2 cellular contexts compared by ENCODE assay signal in the genomic region with DNA sequence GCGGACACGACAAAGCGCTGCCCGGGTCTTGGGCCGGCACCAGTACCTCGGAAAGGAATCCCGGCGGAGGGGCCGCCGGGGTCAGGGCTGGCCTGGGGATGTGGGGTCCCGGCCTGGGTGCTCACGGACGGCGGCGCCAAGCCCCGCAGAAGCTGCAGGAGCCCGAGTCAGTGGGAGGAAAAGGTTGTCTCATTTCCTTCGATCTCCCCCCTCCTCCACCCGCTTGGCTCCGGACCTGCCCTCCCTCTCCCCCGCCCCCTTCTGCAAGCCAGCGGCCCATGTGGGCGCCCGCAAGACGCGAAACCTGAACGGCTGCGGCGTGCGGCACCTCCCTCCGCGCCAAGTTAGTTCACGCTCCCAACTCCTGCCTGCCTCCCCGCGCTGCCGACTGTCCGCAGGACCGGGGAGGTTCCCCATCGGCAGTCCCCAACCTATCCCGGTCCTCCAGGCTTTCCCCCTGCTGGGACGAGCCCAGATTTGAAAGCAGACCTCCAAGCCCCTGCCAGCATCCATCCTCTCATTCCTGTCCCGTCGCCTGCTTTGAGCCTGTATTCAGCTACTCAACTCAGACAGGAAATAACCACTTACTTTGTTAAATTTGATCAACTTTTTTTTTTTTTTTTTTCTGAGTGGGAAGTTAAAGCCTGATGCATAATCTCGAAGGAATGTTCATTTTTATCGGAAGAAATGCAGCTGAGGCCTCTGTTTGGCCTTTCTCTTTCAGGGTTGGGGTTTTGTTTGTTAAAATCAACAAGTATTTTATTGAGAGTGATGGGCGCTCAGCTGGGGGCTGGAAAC.
A peak's percentile ranks its signal among the peaks of the same experiment; 100 is the strongest.
TF ChIP-seq lines count a peak whose summit lies in the region.

A gene with protein sequence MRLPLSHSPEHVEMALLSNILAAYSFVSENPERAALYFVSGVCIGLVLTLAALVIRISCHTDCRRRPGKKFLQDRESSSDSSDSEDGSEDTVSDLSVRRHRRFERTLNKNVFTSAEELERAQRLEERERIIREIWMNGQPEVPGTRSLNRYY (minus strand): TSS at position 172 of the 798 bp plus-strand sequence. CDS start 42,799 bp downstream, outside the sequence.

TF ChIP-seq in PFSK-1, 5 proteins besides CTCF, POLR2A, EP300 and RAD21:
- TF ChIP-seq, protein P1, sequence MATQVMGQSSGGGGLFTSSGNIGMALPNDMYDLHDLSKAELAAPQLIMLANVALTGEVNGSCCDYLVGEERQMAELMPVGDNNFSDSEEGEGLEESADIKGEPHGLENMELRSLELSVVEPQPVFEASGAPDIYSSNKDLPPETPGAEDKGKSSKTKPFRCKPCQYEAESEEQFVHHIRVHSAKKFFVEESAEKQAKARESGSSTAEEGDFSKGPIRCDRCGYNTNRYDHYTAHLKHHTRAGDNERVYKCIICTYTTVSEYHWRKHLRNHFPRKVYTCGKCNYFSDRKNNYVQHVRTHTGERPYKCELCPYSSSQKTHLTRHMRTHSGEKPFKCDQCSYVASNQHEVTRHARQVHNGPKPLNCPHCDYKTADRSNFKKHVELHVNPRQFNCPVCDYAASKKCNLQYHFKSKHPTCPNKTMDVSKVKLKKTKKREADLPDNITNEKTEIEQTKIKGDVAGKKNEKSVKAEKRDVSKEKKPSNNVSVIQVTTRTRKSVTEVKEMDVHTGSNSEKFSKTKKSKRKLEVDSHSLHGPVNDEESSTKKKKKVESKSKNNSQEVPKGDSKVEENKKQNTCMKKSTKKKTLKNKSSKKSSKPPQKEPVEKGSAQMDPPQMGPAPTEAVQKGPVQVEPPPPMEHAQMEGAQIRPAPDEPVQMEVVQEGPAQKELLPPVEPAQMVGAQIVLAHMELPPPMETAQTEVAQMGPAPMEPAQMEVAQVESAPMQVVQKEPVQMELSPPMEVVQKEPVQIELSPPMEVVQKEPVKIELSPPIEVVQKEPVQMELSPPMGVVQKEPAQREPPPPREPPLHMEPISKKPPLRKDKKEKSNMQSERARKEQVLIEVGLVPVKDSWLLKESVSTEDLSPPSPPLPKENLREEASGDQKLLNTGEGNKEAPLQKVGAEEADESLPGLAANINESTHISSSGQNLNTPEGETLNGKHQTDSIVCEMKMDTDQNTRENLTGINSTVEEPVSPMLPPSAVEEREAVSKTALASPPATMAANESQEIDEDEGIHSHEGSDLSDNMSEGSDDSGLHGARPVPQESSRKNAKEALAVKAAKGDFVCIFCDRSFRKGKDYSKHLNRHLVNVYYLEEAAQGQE (IDR thresholded peaks at IDR 0.05; ENCODE audit: insufficient read depth in 1 of 2, low read depth in 2 of 2, low read length in 2 of 2), result no peak
- TF ChIP-seq FOXP2 (optimal IDR thresholded peaks at IDR 0.05; ENCODE audit: borderline replicate concordance, extremely low read depth, extremely low read length, insufficient read depth), result no peak
- peak; percentile 31; the same call in 1 of the 2 replicates for TF ChIP-seq POLR2AphosphoS5 (IDR thresholded peaks at IDR 0.05; ENCODE audit: low read depth, low read length)
- TF ChIP-seq TAF1 (IDR thresholded peaks at IDR 0.05; ENCODE audit: borderline replicate concordance, insufficient read depth, low read length), result no peak

TF ChIP-seq in liver, 16 proteins besides CTCF, POLR2A, EP300 and RAD21 (continued from another document):
- TF ChIP-seq, protein P1 (IDR thresholded peaks at IDR 0.05), result no peak
- TF ChIP-seq TAF1 (conservative IDR thresholded peaks at IDR 0.05) (no peak), SP1 (IDR thresholded peaks at IDR 0.05) (no peak), HNF4A (conservative IDR thresholded peaks at IDR 0.05) (no peak), YY1 (IDR thresholded peaks at IDR 0.05) (no peak), FOXA2 (IDR thresholded peaks at IDR 0.05) (no peak), FOXA1 (IDR thresholded peaks at IDR 0.05) (no peak), GABPA (IDR thresholded peaks at IDR 0.05 in 1 of 2, conservative IDR thresholded peaks at IDR 0.05 in 1 of 2) (no peak), HNF4G (IDR thresholded peaks at IDR 0.05) (no peak), JUND (IDR thresholded peaks at IDR 0.05) (no peak), NR2F2 (IDR thresholded peaks at IDR 0.05) (no peak)
- TF ChIP-seq, protein P2, sequence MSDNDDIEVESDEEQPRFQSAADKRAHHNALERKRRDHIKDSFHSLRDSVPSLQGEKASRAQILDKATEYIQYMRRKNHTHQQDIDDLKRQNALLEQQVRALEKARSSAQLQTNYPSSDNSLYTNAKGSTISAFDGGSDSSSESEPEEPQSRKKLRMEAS (IDR thresholded peaks at IDR 0.05), result no peak
